In the genomic region with DNA sequence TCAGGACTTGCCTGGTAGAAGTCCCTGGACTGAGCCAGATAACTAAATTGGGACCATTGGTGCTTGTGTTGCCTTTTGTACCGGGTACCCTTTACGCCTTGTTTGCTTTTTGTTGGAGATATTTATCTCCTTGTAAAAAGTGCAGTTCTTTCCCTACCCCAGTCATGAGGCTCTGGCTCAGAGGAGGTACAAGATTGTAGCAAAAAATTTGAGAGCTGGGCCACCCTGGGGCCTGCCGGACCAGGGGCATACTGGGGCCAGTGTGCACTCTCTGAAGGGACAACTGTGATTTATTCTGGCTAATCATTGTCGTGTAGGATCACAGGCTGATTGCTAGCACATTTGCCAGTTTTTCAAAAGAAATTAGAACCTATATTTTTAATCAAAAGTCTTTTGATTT, we compare ENCODE assay signal across 29 cellular contexts. TPM values are rescaled to one million over a fixed set of nuclear protein-coding genes. Genes with fewer than 3 reads are reported as not detected.
DNase-seq lines count a peak whose midpoint lies in the region; ATAC-seq and TF ChIP-seq lines count a peak whose summit lies in the region.
"Had no signal": no experiment of that assay in that cellular context is flagged by ENCODE, and none has a peak within 500 bp of the region (broad histone marks: within the 10 kb centered on the region; RNA-seq: fewer than 3 reads in every experiment).

No MANE protein-coding gene starts in this region.

- no peak for DNase-seq in heart left ventricle
- DNase-seq in cardiac septum (ENCODE audit: low spot score): no peak
- no peak for DNase-seq in ascending aorta (ENCODE audit: low spot score in 2 of 2)
- peak; percentile 58 for DNase-seq in posterior vena cava (ENCODE audit: low spot score)
- DNase-seq in tibial artery: peak in 1 of 2 donors; percentile 35
- DNase-seq in NCI-H748 treated with DMSO at 0.1 percent for 48 hours (lab: John Stamatoyannopoulos, UW): no peak
- no peak for DNase-seq in activated CD8-positive, alpha-beta memory T cell treated with anti-CD3 and anti-CD28 coated beads, Interleukin-2, amount 50 U/mL, for 4 hours
- no peak for DNase-seq in DMS53 (lab: John Stamatoyannopoulos, UW)
- DNase-seq: 8988T; activated CD4-positive, alpha-beta T cell treated with anti-CD3 and anti-CD28 coated beads, Interleukin-2, amount 50 U/mL, for 4 hours; activated CD4-positive, CD25-positive, alpha-beta regulatory T cell; anterior cingulate cortex; foreskin keratinocyte; hypothalamus; immature natural killer cell; naive thymus-derived CD8-positive, alpha-beta T cell; NCI-H187; NCI-H2171 treated with DMSO at 0.1 percent for 48 hours; NCI-H526; occipital lobe; retina; SIG-M5; substantia nigra; T1000 had no signal

- H3K4me1 ChIP-seq in heart left ventricle (peaks cover 3 to 99% (median 91%) of the 10 kb centered on the region in 12 donors), ascending aorta (peaks cover 34 to 78% of the 10 kb centered on the region in 2 donors), tibial artery (peaks cover 4 to 97% (median 82%) of the 10 kb centered on the region in 4 donors)

- peaks cover 0 to 82% (median 70%) of the 10 kb centered on the region in 9 donors for H3K36me3 ChIP-seq in heart left ventricle
- H3K36me3 ChIP-seq in ascending aorta: peaks cover 18 to 20% of the 10 kb centered on the region in 2 donors
- H3K36me3 ChIP-seq in tibial artery: peaks cover 36 to 67% (median 52%) of the 10 kb centered on the region in 3 donors

- TF ChIP-seq POLR2A in heart left ventricle (IDR thresholded peaks at IDR 0.05): no peak

- H3K27ac ChIP-seq in heart left ventricle: peak overlapping the region in 10 of 12 donors; percentile 9 to 94 (median 89)
- peak overlapping the region; percentile 94 to 95 for H3K27ac ChIP-seq in ascending aorta
- peak overlapping the region; percentile 83 to 97 for H3K27ac ChIP-seq in tibial artery
- H3K27ac ChIP-seq: coronary artery, foreskin keratinocyte had no signal

- H3K4me3 ChIP-seq in heart left ventricle: no peak overlapping the region
- no peak overlapping the region for H3K4me3 ChIP-seq in ascending aorta
- no peak overlapping the region for H3K4me3 ChIP-seq in tibial artery
- H3K4me3 ChIP-seq: coronary artery had no signal

- WGBS in heart left ventricle, 4 donors: 62 to 83% (median 71%) methylated on average over 4 of the region's 4 CpGs

- intact Hi-C loops in heart left ventricle (cut with DNase I): loop anchor here in 1 of 10 donors (5.0 kb wide), 1 partner anchor 63 kb away; no protein-coding TSS in a partner anchor
- intact Hi-C loops in cardiac septum (cut with DNase I): loop anchor here (5.0 kb wide), 1 partner anchor 63 kb away; no protein-coding TSS in a partner anchor
- intact Hi-C loops in ascending aorta (cut with DNase I): no loop called here
- intact Hi-C loops in posterior vena cava (cut with DNase I): no loop called here
- intact Hi-C loops in tibial artery (cut with DNase I; ENCODE audit: low total_unique reads): no loop called here

- H3K9me3 ChIP-seq in heart left ventricle (no peaks in the 10 kb centered on the region), ascending aorta (no peaks in the 10 kb centered on the region), tibial artery (no peaks in the 10 kb centered on the region)

- H3K27me3 ChIP-seq in heart left ventricle (no peaks in the 10 kb centered on the region), ascending aorta (no peaks in the 10 kb centered on the region), tibial artery (no peaks in the 10 kb centered on the region)
- H3K27me3 ChIP-seq: foreskin keratinocyte had no signal

- no peak for ATAC-seq in heart left ventricle
- ATAC-seq: activated naive CD4-positive, alpha-beta T cell treated with anti-CD3 and anti-CD28 coated beads, Interleukin-2, amount 50 U/mL, for 72 hours; esophagus mucosa; foreskin keratinocyte; left lobe of liver; naive thymus-derived CD8-positive, alpha-beta T cell; Panc1 had no signal

- TF ChIP-seq CTCF in heart left ventricle (IDR thresholded peaks at IDR 0.05) (no peak), ascending aorta (IDR thresholded peaks at IDR 0.05) (no peak), tibial artery (IDR thresholded peaks at IDR 0.05) (no peak)

RNA-seq across cellular contexts. Expression of a gene that starts 13.2 kb away (rescaled TPM):
- total RNA-seq in heart left ventricle: 100 to 1,000 TPM in 4 of 9 donors, 10 to 100 TPM in 5; 52.1 to 136 (median 92.0) TPM
- polyA plus RNA-seq in heart left ventricle: 10 to 100 TPM; 22.6 to 75.1 TPM
- total RNA-seq in cardiac septum: 77.1 TPM
- 56.3 TPM for total RNA-seq in ascending aorta
- 10 to 100 TPM; 28.8 to 50.8 TPM for total RNA-seq in posterior vena cava

RNA-seq across cellular contexts. Expression of a gene that starts 49.0 kb away (rescaled TPM):
- total RNA-seq in heart left ventricle (10 to 100 TPM; 13.3 to 30.7 (median 16.0) TPM), cardiac septum (11.0 TPM), ascending aorta (48.4 TPM), posterior vena cava (1 to 10 TPM; 6.6 to 9.7 TPM)
- 10 to 100 TPM; 10.4 to 12.9 TPM for polyA plus RNA-seq in heart left ventricle

RNA-seq across cellular contexts. Expression of a gene that starts 49.2 kb away (rescaled TPM):
- total RNA-seq in heart left ventricle (10 to 100 TPM; 28.2 to 60.2 (median 38.2) TPM), cardiac septum (35.5 TPM), ascending aorta (97.0 TPM), posterior vena cava (10 to 100 TPM; 37.0 to 47.6 TPM)
- 10 to 100 TPM; 23.4 to 53.2 TPM for polyA plus RNA-seq in heart left ventricle
